In the genomic region with DNA sequence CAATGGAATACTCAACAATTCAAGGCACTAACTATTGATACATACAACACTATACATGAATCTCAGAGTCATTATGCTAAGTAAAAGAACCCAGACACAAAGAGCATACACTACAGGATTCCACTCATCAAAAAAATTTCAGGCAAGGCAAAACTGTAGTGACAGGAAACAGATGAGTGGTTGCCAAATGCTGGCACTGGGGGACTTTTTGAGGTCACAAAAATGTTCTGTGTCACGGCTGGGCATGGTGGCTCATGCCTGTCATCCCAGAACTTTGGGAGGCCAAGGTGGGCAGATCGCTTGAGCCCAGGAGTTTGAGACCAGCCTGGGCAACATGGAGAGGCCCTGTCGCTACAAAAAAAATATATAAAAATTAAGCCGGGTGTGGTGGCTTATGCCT, we compare ENCODE assay signal across 16 cellular contexts.
"Had no signal": no experiment of that assay in that cellular context is flagged by ENCODE, and none has a peak within 500 bp of the region (broad histone marks: within the 10 kb centered on the region; RNA-seq: fewer than 3 reads in every experiment).

No MANE protein-coding gene starts in this region.

- H3K4me1 ChIP-seq: colonic mucosa, foreskin keratinocyte, left lung, neural progenitor cell, pancreas, testis had no signal

- ATAC-seq: foreskin keratinocyte, left lung, pancreas had no signal

- H3K4me3 ChIP-seq: cardiac muscle cell, colonic mucosa, left lung, neural progenitor cell, pancreas, testis had no signal

- H3K9ac ChIP-seq: neural progenitor cell had no signal

- H2AFZ ChIP-seq: neural progenitor cell had no signal

- H3K27ac Mint-ChIP-seq: neural progenitor cell; stimulated activated naive CD8-positive, alpha-beta T cell treated with anti-CD3 and anti-CD28 coated beads, Interleukin-15, Interleukin-2, amounts not matched to agents 100 ng/mL and 50 ng/mL, for 24 hours had no signal

- H3K27me3 ChIP-seq: cardiac muscle cell, colonic mucosa, foreskin keratinocyte, left lung, neural progenitor cell, pancreas, testis had no signal

- H3K9me3 Mint-ChIP-seq: stimulated activated naive CD8-positive, alpha-beta T cell treated with anti-CD3 and anti-CD28 coated beads, Interleukin-15, Interleukin-2, amounts not matched to agents 100 ng/mL and 50 ng/mL, for 24 hours had no signal

- H3K4me3 Mint-ChIP-seq: neural progenitor cell; stimulated activated naive CD8-positive, alpha-beta T cell treated with anti-CD3 and anti-CD28 coated beads, Interleukin-15, Interleukin-2, amounts not matched to agents 100 ng/mL and 50 ng/mL, for 24 hours had no signal

- H3K36me3 ChIP-seq: cardiac muscle cell, colonic mucosa, neural progenitor cell had no signal

- H3K4me2 ChIP-seq: neural progenitor cell had no signal

- FAIRE-seq: endothelial cell of umbilical vein, pancreas, small intestine, TTC549 had no signal

- H3K27ac ChIP-seq: cardiac muscle cell, colonic mucosa, foreskin keratinocyte, left lung, neural progenitor cell, pancreas, testis had no signal

- H3K4me1 Mint-ChIP-seq: neural progenitor cell had no signal

- H3K9me3 ChIP-seq: colonic mucosa, left lung, pancreas, testis had no signal

- DNase-seq: activated CD4-positive, CD25-positive, alpha-beta regulatory T cell; colonic mucosa; foreskin keratinocyte; head of caudate nucleus; islet precursor cell; left lung; pancreas; SIG-M5; small intestine; stimulated activated CD4-positive, alpha-beta T cell treated with anti-CD3 and anti-CD28 coated beads, Interleukin-2, amount 100 ng/mL, for 24 hours; testis had no signal
